Comparison of ENCODE assay signal across 1 cellular context in the genomic region with DNA sequence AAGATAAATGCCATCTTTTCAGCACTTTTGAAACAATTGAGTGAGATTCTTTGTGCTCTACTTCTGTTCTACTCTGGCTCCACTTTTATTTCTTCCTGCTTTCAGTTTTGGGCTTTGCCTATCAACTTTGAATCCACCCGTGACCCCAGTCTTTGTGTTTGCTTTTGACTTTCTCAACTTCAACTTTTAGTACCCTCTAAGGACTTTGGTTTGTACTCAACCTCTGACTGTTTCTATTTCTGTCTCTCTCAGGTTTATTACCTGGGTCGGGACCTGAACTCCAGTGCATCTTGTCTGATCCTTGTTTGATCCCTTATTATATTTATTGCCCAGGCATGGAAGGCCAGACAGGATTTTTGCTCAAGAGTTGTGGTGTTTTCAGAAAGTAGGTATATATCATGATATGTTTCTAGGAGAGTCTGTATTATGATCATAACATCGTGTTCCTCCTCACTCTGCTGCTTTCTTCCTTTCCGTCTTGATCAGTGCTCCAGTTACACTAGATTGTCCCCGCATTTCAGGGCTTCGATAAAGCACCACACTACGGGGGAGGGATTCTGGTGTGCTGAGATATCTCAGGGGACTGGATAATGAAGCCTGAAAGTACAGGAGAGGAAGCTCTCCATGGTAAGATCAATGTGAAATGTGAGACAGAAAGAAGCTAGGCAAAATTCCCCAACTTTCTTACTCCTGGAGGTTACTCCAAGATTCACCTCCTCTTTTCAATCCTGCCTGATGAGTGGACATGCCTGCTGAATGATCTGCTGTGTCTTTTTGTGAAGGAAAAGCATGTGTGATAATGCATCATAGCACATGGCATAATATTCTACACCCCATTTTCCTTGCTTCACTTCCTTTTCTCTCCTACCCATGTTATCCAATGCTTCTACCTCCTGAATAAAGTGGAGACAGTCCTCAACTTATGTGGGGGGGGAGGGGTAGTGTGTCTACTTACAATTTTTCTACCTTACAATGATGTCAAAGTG.
TF ChIP-seq lines count a peak whose summit lies in the region.

No MANE protein-coding gene starts in this region.

TF ChIP-seq in K562, 482 proteins besides CTCF, POLR2A, EP300 and RAD21 (continued from another document and continues in another):
- TF ChIP-seq, protein P1, sequence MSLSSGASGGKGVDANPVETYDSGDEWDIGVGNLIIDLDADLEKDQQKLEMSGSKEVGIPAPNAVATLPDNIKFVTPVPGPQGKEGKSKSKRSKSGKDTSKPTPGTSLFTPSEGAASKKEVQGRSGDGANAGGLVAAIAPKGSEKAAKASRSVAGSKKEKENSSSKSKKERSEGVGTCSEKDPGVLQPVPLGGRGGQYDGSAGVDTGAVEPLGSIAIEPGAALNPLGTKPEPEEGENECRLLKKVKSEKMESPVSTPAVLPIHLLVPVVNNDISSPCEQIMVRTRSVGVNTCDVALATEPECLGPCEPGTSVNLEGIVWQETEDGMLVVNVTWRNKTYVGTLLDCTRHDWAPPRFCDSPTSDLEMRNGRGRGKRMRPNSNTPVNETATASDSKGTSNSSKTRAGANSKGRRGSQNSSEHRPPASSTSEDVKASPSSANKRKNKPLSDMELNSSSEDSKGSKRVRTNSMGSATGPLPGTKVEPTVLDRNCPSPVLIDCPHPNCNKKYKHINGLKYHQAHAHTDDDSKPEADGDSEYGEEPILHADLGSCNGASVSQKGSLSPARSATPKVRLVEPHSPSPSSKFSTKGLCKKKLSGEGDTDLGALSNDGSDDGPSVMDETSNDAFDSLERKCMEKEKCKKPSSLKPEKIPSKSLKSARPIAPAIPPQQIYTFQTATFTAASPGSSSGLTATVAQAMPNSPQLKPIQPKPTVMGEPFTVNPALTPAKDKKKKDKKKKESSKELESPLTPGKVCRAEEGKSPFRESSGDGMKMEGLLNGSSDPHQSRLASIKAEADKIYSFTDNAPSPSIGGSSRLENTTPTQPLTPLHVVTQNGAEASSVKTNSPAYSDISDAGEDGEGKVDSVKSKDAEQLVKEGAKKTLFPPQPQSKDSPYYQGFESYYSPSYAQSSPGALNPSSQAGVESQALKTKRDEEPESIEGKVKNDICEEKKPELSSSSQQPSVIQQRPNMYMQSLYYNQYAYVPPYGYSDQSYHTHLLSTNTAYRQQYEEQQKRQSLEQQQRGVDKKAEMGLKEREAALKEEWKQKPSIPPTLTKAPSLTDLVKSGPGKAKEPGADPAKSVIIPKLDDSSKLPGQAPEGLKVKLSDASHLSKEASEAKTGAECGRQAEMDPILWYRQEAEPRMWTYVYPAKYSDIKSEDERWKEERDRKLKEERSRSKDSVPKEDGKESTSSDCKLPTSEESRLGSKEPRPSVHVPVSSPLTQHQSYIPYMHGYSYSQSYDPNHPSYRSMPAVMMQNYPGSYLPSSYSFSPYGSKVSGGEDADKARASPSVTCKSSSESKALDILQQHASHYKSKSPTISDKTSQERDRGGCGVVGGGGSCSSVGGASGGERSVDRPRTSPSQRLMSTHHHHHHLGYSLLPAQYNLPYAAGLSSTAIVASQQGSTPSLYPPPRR (CRISPR knock-in tag; IDR thresholded peaks at IDR 0.05; ENCODE audit: borderline replicate concordance), result no peak
- TF ChIP-seq ZNF282 (CRISPR knock-in tag; IDR thresholded peaks at IDR 0.05) (no peak), NFATC3 (IDR thresholded peaks at IDR 0.05) (no peak), RFX5 (IDR thresholded peaks at IDR 0.05; ENCODE audit: low read depth, low read length) (no peak), RB1 (IDR thresholded peaks at IDR 0.05; ENCODE audit: low read depth) (no peak), KLF1 (tag; IDR thresholded peaks at IDR 0.05) (no peak), ZBTB7A (IDR thresholded peaks at IDR 0.05; ENCODE audit: borderline replicate concordance, control insufficient read depth, low read depth, low read length) (no peak), ZNF384 (IDR thresholded peaks at IDR 0.05; ENCODE audit: low read depth, low read length) (no peak), STAT5A (IDR thresholded peaks at IDR 0.05; ENCODE audit: borderline replicate concordance, low read length) (peak; percentile 67), TEAD4 (IDR thresholded peaks at IDR 0.05; ENCODE audit: low read length) (peak; percentile 89), TEAD4 (CRISPR knock-in tag; IDR thresholded peaks at IDR 0.05; ENCODE audit: borderline replicate concordance) (no peak), SRSF3 (IDR thresholded peaks at IDR 0.05; ENCODE audit: insufficient read depth, low read length) (no peak), HDGF (IDR thresholded peaks at IDR 0.05) (no peak), FOXK2 (conservative IDR thresholded peaks at IDR 0.05 in 1 of 2, IDR thresholded peaks at IDR 0.05 in 1 of 2; ENCODE audit: low read depth in 2 of 2) (no peak), ARID1B (IDR thresholded peaks at IDR 0.05) (peak; percentile 93), MCM3 (IDR thresholded peaks at IDR 0.05) (no peak), ZNF174 (CRISPR knock-in tag; IDR thresholded peaks at IDR 0.05) (no peak), FOXP1 (CRISPR knock-in tag; IDR thresholded peaks at IDR 0.05) (no peak), GATAD2B (IDR thresholded peaks at IDR 0.05; ENCODE audit: borderline replicate concordance) (no peak), TAF15 (IDR thresholded peaks at IDR 0.05; ENCODE audit: low read depth, low read length) (no peak), FOXJ2 (tag; IDR thresholded peaks at IDR 0.05) (0 out of 2 replicates have a peak, but pooled peaks have one; percentile 21), HEY1 (CRISPR knock-in tag; IDR thresholded peaks at IDR 0.05; ENCODE audit: borderline replicate concordance) (no peak), L3MBTL2 (IDR thresholded peaks at IDR 0.05) (peak; percentile 76), SLC30A9 (CRISPR knock-in tag; IDR thresholded peaks at IDR 0.05) (no peak), ZNF12 (CRISPR knock-in tag; IDR thresholded peaks at IDR 0.05) (no peak), PML (IDR thresholded peaks at IDR 0.05; ENCODE audit: low read length) (peak; percentile 59; the same call in 1 of the 2 replicates), LEF1 (IDR thresholded peaks at IDR 0.05) (peak; percentile 78), ZFP30 (CRISPR knock-in tag; IDR thresholded peaks at IDR 0.05; ENCODE audit: borderline replicate concordance) (no peak), ZFP1 (CRISPR knock-in tag; IDR thresholded peaks at IDR 0.05) (no peak), ELF2 (CRISPR knock-in tag; IDR thresholded peaks at IDR 0.05) (no peak), OTX1 (CRISPR knock-in tag; IDR thresholded peaks at IDR 0.05) (no peak), RBM15 (IDR thresholded peaks at IDR 0.05; ENCODE audit: insufficient read depth, low read length) (no peak), ZNF316 (IDR thresholded peaks at IDR 0.05) (no peak), CBX2 (IDR thresholded peaks at IDR 0.05; ENCODE audit: insufficient read depth, low read length, poor library complexity, severe bottlenecking) (no peak), MAFF (IDR thresholded peaks at IDR 0.05; ENCODE audit: low read length) (no peak), CBX5 (IDR thresholded peaks at IDR 0.05; ENCODE audit: borderline replicate concordance, low read depth) (no peak), MCM7 (IDR thresholded peaks at IDR 0.05) (no peak)
- TF ChIP-seq, protein P2, sequence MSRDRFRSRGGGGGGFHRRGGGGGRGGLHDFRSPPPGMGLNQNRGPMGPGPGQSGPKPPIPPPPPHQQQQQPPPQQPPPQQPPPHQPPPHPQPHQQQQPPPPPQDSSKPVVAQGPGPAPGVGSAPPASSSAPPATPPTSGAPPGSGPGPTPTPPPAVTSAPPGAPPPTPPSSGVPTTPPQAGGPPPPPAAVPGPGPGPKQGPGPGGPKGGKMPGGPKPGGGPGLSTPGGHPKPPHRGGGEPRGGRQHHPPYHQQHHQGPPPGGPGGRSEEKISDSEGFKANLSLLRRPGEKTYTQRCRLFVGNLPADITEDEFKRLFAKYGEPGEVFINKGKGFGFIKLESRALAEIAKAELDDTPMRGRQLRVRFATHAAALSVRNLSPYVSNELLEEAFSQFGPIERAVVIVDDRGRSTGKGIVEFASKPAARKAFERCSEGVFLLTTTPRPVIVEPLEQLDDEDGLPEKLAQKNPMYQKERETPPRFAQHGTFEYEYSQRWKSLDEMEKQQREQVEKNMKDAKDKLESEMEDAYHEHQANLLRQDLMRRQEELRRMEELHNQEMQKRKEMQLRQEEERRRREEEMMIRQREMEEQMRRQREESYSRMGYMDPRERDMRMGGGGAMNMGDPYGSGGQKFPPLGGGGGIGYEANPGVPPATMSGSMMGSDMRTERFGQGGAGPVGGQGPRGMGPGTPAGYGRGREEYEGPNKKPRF (IDR thresholded peaks at IDR 0.05; ENCODE audit: low read depth, low read length), result no peak
- TF ChIP-seq, protein P3, sequence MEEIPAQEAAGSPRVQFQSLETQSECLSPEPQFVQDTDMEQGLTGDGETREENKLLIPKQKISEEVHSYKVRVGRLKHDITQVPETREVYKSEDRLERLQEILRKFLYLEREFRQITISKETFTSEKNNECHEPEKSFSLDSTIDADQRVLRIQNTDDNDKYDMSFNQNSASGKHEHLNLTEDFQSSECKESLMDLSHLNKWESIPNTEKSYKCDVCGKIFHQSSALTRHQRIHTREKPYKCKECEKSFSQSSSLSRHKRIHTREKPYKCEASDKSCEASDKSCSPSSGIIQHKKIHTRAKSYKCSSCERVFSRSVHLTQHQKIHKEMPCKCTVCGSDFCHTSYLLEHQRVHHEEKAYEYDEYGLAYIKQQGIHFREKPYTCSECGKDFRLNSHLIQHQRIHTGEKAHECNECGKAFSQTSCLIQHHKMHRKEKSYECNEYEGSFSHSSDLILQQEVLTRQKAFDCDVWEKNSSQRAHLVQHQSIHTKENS (CRISPR knock-in tag; IDR thresholded peaks at IDR 0.05), result no peak
- TF ChIP-seq, protein P4, sequence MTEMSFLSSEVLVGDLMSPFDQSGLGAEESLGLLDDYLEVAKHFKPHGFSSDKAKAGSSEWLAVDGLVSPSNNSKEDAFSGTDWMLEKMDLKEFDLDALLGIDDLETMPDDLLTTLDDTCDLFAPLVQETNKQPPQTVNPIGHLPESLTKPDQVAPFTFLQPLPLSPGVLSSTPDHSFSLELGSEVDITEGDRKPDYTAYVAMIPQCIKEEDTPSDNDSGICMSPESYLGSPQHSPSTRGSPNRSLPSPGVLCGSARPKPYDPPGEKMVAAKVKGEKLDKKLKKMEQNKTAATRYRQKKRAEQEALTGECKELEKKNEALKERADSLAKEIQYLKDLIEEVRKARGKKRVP (CRISPR knock-in tag; IDR thresholded peaks at IDR 0.05), result no peak
- TF ChIP-seq, protein P5, sequence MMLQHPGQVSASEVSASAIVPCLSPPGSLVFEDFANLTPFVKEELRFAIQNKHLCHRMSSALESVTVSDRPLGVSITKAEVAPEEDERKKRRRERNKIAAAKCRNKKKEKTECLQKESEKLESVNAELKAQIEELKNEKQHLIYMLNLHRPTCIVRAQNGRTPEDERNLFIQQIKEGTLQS (IDR thresholded peaks at IDR 0.05), result no peak
- TF ChIP-seq, protein P5 (CRISPR knock-in tag; conservative IDR thresholded peaks at IDR 0.05), result no peak
- TF ChIP-seq, protein P6, sequence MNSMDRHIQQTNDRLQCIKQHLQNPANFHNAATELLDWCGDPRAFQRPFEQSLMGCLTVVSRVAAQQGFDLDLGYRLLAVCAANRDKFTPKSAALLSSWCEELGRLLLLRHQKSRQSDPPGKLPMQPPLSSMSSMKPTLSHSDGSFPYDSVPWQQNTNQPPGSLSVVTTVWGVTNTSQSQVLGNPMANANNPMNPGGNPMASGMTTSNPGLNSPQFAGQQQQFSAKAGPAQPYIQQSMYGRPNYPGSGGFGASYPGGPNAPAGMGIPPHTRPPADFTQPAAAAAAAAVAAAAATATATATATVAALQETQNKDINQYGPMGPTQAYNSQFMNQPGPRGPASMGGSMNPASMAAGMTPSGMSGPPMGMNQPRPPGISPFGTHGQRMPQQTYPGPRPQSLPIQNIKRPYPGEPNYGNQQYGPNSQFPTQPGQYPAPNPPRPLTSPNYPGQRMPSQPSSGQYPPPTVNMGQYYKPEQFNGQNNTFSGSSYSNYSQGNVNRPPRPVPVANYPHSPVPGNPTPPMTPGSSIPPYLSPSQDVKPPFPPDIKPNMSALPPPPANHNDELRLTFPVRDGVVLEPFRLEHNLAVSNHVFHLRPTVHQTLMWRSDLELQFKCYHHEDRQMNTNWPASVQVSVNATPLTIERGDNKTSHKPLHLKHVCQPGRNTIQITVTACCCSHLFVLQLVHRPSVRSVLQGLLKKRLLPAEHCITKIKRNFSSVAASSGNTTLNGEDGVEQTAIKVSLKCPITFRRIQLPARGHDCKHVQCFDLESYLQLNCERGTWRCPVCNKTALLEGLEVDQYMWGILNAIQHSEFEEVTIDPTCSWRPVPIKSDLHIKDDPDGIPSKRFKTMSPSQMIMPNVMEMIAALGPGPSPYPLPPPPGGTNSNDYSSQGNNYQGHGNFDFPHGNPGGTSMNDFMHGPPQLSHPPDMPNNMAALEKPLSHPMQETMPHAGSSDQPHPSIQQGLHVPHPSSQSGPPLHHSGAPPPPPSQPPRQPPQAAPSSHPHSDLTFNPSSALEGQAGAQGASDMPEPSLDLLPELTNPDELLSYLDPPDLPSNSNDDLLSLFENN (IDR thresholded peaks at IDR 0.05; ENCODE audit: low read depth in 2 of 2, low read length in 2 of 2), result peak in 1 of 2 experiments; percentile 62; a peak in 1 of 4 replicates
- TF ChIP-seq, protein P7, sequence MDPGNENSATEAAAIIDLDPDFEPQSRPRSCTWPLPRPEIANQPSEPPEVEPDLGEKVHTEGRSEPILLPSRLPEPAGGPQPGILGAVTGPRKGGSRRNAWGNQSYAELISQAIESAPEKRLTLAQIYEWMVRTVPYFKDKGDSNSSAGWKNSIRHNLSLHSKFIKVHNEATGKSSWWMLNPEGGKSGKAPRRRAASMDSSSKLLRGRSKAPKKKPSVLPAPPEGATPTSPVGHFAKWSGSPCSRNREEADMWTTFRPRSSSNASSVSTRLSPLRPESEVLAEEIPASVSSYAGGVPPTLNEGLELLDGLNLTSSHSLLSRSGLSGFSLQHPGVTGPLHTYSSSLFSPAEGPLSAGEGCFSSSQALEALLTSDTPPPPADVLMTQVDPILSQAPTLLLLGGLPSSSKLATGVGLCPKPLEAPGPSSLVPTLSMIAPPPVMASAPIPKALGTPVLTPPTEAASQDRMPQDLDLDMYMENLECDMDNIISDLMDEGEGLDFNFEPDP (CRISPR knock-in tag; IDR thresholded peaks at IDR 0.05), result no peak
- TF ChIP-seq, protein P8, sequence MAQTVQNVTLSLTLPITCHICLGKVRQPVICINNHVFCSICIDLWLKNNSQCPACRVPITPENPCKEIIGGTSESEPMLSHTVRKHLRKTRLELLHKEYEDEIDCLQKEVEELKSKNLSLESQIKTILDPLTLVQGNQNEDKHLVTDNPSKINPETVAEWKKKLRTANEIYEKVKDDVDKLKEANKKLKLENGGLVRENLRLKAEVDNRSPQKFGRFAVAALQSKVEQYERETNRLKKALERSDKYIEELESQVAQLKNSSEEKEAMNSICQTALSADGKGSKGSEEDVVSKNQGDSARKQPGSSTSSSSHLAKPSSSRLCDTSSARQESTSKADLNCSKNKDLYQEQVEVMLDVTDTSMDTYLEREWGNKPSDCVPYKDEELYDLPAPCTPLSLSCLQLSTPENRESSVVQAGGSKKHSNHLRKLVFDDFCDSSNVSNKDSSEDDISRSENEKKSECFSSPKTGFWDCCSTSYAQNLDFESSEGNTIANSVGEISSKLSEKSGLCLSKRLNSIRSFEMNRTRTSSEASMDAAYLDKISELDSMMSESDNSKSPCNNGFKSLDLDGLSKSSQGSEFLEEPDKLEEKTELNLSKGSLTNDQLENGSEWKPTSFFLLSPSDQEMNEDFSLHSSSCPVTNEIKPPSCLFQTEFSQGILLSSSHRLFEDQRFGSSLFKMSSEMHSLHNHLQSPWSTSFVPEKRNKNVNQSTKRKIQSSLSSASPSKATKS (CRISPR knock-in tag; IDR thresholded peaks at IDR 0.05), result no peak
- TF ChIP-seq, protein P9, sequence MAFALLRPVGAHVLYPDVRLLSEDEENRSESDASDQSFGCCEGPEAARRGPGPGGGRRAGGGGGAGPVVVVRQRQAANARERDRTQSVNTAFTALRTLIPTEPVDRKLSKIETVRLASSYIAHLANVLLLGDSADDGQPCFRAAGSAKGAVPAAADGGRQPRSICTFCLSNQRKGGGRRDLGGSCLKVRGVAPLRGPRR (CRISPR knock-in tag; IDR thresholded peaks at IDR 0.05), result no peak
